27 cellular contexts compared by ENCODE assay signal in genomic region chr6:63649269-63649668, GRCh38. TPM values are rescaled to one million over a fixed set of nuclear protein-coding genes. Genes with fewer than 3 reads are reported as not detected.
DNase-seq lines count a peak whose midpoint lies in the region; ATAC-seq, FAIRE-seq and TF ChIP-seq lines count a peak whose summit lies in the region.
"Had no signal": no experiment of that assay in that cellular context is flagged by ENCODE, and none has a peak within 500 bp of the region (broad histone marks: within the 10 kb centered on the region; RNA-seq: fewer than 3 reads in every experiment).

No MANE protein-coding gene starts in this region.

- no peak overlapping the region for H3K9ac ChIP-seq in adipocyte (ENCODE audit: low read length)
- H3K9ac ChIP-seq: neural progenitor cell had no signal

- H3K27me3 ChIP-seq in adipocyte (replicated peaks; ENCODE audit: control insufficient read depth, insufficient read depth, low read length): no peaks in the 10 kb centered on the region
- no peaks in the 10 kb centered on the region for H3K27me3 ChIP-seq in neutrophil
- H3K27me3 ChIP-seq: neural progenitor cell, SJSA1, suprapubic skin, uterus had no signal

- peaks cover 39% of the 10 kb centered on the region for H3K4me1 Mint-ChIP-seq in activated CD4-positive, alpha-beta T cell treated with anti-CD3 and anti-CD28 coated beads, Interleukin-2, amount 10 ng/mL, durations not matched to agents 7 days and 5 days
- H3K4me1 Mint-ChIP-seq: neural progenitor cell had no signal

- H3K4me1 ChIP-seq in A549: peaks cover 22% of the 10 kb centered on the region
- H3K4me1 ChIP-seq in adipocyte (ENCODE audit: control insufficient read depth, insufficient read depth, low read length): peaks cover 24% of the 10 kb centered on the region
- H3K4me1 ChIP-seq in neutrophil (ENCODE audit: control insufficient read depth in 1 of 2, insufficient read depth in 1 of 2, low read depth in 1 of 2, low read length in 1 of 2): peaks cover 3 to 18% of the 10 kb centered on the region in 2 experiments

- FAIRE-seq in A549 (lab: Jason Lieb, UNC): no peak
- FAIRE-seq: small intestine had no signal

- POLR2A ChIA-PET in A549 (lab: Yijun Ruan, JAX): no interaction called here
- POLR2A ChIA-PET in activated CD4-positive, alpha-beta T cell treated with anti-CD3 and anti-CD28 coated beads, Interleukin-2, amount 10 ng/mL, durations not matched to agents 7 days and 5 days (lab: Charles Lee): no interaction called here

- intact Hi-C loops in posterior cingulate gyrus (cut with DNase I): no loop called here

- H3K27ac ChIP-seq in A549 (no peak overlapping the region), neutrophil (peak overlapping the region; percentile 16)
- H3K27ac ChIP-seq: neural progenitor cell, SJSA1, suprapubic skin, uterus had no signal

- CTCF ChIA-PET in A549 (lab: Yijun Ruan, JAX): no interaction called here
- CTCF ChIA-PET in activated CD4-positive, alpha-beta T cell treated with anti-CD3 and anti-CD28 coated beads, Interleukin-2, amount 10 ng/mL, durations not matched to agents 7 days and 5 days (lab: Charles Lee): interaction anchor here (1.0 kb wide), 1 partner anchor 14 kb away, joined by 3 read pairs; no protein-coding TSS in a partner anchor

- no peak overlapping the region for H3K4me3 ChIP-seq in A549
- H3K4me3 ChIP-seq in adipocyte (ENCODE audit: low read length): no peak overlapping the region
- H3K4me3 ChIP-seq in neutrophil (ENCODE audit: low read depth in 1 of 2, low read length in 1 of 2): no peak overlapping the region
- H3K4me3 ChIP-seq: GM23338, lung, neural progenitor cell, SJSA1, suprapubic skin, uterus had no signal

- H3K27ac Mint-ChIP-seq in activated CD4-positive, alpha-beta T cell treated with anti-CD3 and anti-CD28 coated beads, Interleukin-2, amount 10 ng/mL, durations not matched to agents 7 days and 5 days: no peak overlapping the region
- H3K27ac Mint-ChIP-seq: activated CD4-positive, alpha-beta T cell treated with anti-CD3 and anti-CD28 coated beads for 36 hours; activated naive CD4-positive, alpha-beta T cell treated with anti-CD3 and anti-CD28 coated beads for 36 hours; activated T-cell treated with anti-CD3 and anti-CD28 coated beads, Interleukin-2, amount 50 U/mL, for 72 hours; dendritic cell treated with granulocyte-macrophage colony-stimulating factor and Interleukin-4, amounts not matched to agents 40 ng/mL and 50 ng/mL, for 4 days; GM23338; neural progenitor cell had no signal

- H3K9me3 Mint-ChIP-seq in activated CD4-positive, alpha-beta T cell treated with anti-CD3 and anti-CD28 coated beads, Interleukin-2, amount 10 ng/mL, durations not matched to agents 7 days and 5 days: peaks cover 7% of the 10 kb centered on the region
- H3K9me3 Mint-ChIP-seq: dendritic cell treated with granulocyte-macrophage colony-stimulating factor and Interleukin-4, amounts not matched to agents 40 ng/mL and 50 ng/mL, for 4 days; GM23338 had no signal

- no peaks in the 10 kb centered on the region for H3K27me3 Mint-ChIP-seq in activated CD4-positive, alpha-beta T cell treated with anti-CD3 and anti-CD28 coated beads, Interleukin-2, amount 10 ng/mL, durations not matched to agents 7 days and 5 days
- H3K27me3 Mint-ChIP-seq: activated CD4-positive, alpha-beta T cell treated with anti-CD3 and anti-CD28 coated beads for 36 hours; dendritic cell treated with granulocyte-macrophage colony-stimulating factor and Interleukin-4, amounts not matched to agents 40 ng/mL and 50 ng/mL, for 4 days had no signal

- no peak for TF ChIP-seq EP300 in A549 (IDR thresholded peaks at IDR 0.05)

- TF ChIP-seq RAD21 in A549 (conservative IDR thresholded peaks at IDR 0.05 in 1 of 2, IDR thresholded peaks at IDR 0.05 in 1 of 2): no peak

- TF ChIP-seq CTCF in A549 (IDR thresholded peaks at IDR 0.05): no peak
- TF ChIP-seq CTCF in neutrophil (IDR thresholded peaks at IDR 0.05): no peak

- no peak for DNase-seq in A549 (ENCODE audit: low read depth in 1 of 2, low spot score in 1 of 2)
- DNase-seq in LHCN-M2 (ENCODE audit: low read depth): peak; percentile 49
- DNase-seq in adipocyte (ENCODE audit: low read depth): peak; percentile 49
- no peak for DNase-seq in NCI-H2107 (lab: John Stamatoyannopoulos, UW)
- DNase-seq in posterior cingulate gyrus: no peak
- DNase-seq in activated CD4-positive, alpha-beta T cell treated with anti-CD3 and anti-CD28 coated beads, Interleukin-2, amount 10 ng/mL, durations not matched to agents 7 days and 5 days: no peak
- DNase-seq: ACHN; activated CD4-positive, alpha-beta T cell treated with anti-CD3 and anti-CD28 coated beads for 36 hours; activated naive CD4-positive, alpha-beta T cell treated with anti-CD3 and anti-CD28 coated beads for 36 hours; activated T-cell treated with anti-CD3 and anti-CD28 coated beads, Interleukin-2, amount 50 U/mL, for 72 hours; DMS79 treated with DMSO at 0.1 percent for 48 hours; KG1; kidney glomerular epithelial cell; NCI-H1092; NCI-H187 treated with DMSO at 0.1 percent for 48 hours; NCI-H748 treated with DMSO at 0.1 percent for 48 hours; small intestine; stimulated activated CD4-positive, alpha-beta T cell treated with anti-CD3 and anti-CD28 coated beads, Interleukin-1b, Interleukin-23, amount 100 ng/mL, for 48 hours; uterus had no signal

- peaks cover 30% of the 10 kb centered on the region for H3K36me3 Mint-ChIP-seq in activated CD4-positive, alpha-beta T cell treated with anti-CD3 and anti-CD28 coated beads, Interleukin-2, amount 10 ng/mL, durations not matched to agents 7 days and 5 days (ENCODE audit: low read depth)

- TF ChIP-seq POLR2A in A549 (IDR thresholded peaks at IDR 0.05; ENCODE audit: low read length): no peak

- ATAC-seq in A549 (no peak), GM21423 (IDR thresholded peaks at IDR 0.05; ENCODE audit: unreplicated experiment) (no peak)
- ATAC-seq: activated CD4-positive, alpha-beta T cell treated with anti-CD3 and anti-CD28 coated beads for 36 hours; activated T-cell treated with anti-CD3 and anti-CD28 coated beads, Interleukin-2, amount 50 U/mL, for 72 hours; GM23338 had no signal

- H3K4me2 ChIP-seq in A549: peak overlapping the region; percentile 34
- H3K4me2 ChIP-seq: GM23338, neural progenitor cell had no signal

- H3K9me3 ChIP-seq in A549 (peaks cover 8% of the 10 kb centered on the region; the same call in 1 of the 3 replicates), adipocyte (ENCODE audit: control insufficient read depth, low read length) (no peaks in the 10 kb centered on the region), neutrophil (no peaks in the 10 kb centered on the region)
- H3K9me3 ChIP-seq: SJSA1, suprapubic skin, uterus had no signal

- H3K4me3 Mint-ChIP-seq in activated CD4-positive, alpha-beta T cell treated with anti-CD3 and anti-CD28 coated beads, Interleukin-2, amount 10 ng/mL, durations not matched to agents 7 days and 5 days: no peak overlapping the region
- H3K4me3 Mint-ChIP-seq: activated CD4-positive, alpha-beta T cell treated with anti-CD3 and anti-CD28 coated beads for 36 hours; activated naive CD4-positive, alpha-beta T cell treated with anti-CD3 and anti-CD28 coated beads for 36 hours; activated T-cell treated with anti-CD3 and anti-CD28 coated beads, Interleukin-2, amount 50 U/mL, for 72 hours; dendritic cell treated with granulocyte-macrophage colony-stimulating factor and Interleukin-4, amounts not matched to agents 40 ng/mL and 50 ng/mL, for 4 days; GM23338; neural progenitor cell had no signal

- H3K36me3 ChIP-seq in adipocyte (ENCODE audit: control insufficient read depth, insufficient read depth, low read length, severe bottlenecking) (peaks cover 3% of the 10 kb centered on the region), neutrophil (no peaks in the 10 kb centered on the region)
- H3K36me3 ChIP-seq: neural progenitor cell, suprapubic skin, uterus had no signal

- WGBS in A549 (ENCODE audit: missing lambda C conversion rate): 78% methylated on average over 2 of the region's 2 CpGs

TF ChIP-seq in A549, 52 proteins besides CTCF, POLR2A, EP300 and RAD21 (continues in another document):
- TF ChIP-seq ZSCAN20 (CRISPR knock-in tag; IDR thresholded peaks at IDR 0.05) (no peak), ESRRA (IDR thresholded peaks at IDR 0.05; ENCODE audit: borderline replicate concordance, low read length) (no peak), HOXA7 (CRISPR knock-in tag; IDR thresholded peaks at IDR 0.05) (no peak), HOXB13 (CRISPR knock-in tag; IDR thresholded peaks at IDR 0.05; ENCODE audit: low read depth) (no peak), REST (IDR thresholded peaks at IDR 0.05) (no peak), JUNB (IDR thresholded peaks at IDR 0.05) (no peak), HDAC2 (IDR thresholded peaks at IDR 0.05) (no peak)

RNA-seq across cellular contexts. Expression of gene PHF3, which starts 13.7 kb away (rescaled TPM):
- polyA plus RNA-seq in A549 (2011; rRNA removed): 19.5 and 28.4 TPM in 2 replicates
- 2.7 and 2.8 TPM in 2 replicates for polyA plus RNA-seq in A549 (2012; cell fraction: cytosol; rRNA removed)
- polyA plus RNA-seq in A549 (2012; cell fraction: nucleus; rRNA removed): 2.7 and 2.8 TPM in 2 replicates
- polyA plus RNA-seq in A549 (2017; fragmentation: RNase III; extraction: RNeasy Plus Mini Kit Qiagen cat#74134 plus additional on column Dnase treatment): 13.1 to 13.9 TPM (median 13.7 TPM) in 3 replicates
- polyA minus RNA-seq in A549 (2011; rRNA and poly(A)+ RNA removed): 18.1 and 18.2 TPM in 2 replicates
- total RNA-seq in LHCN-M2 (2014; rRNA removed): 26.6 and 31.7 TPM in 2 replicates
- 4.4 TPM for polyA plus RNA-seq in LHCN-M2 (2012)
- total RNA-seq in activated CD4-positive, alpha-beta T cell treated with anti-CD3 and anti-CD28 coated beads, Interleukin-2, amount 10 ng/mL, durations not matched to agents 7 days and 5 days: 10 to 100 TPM; 43.8 to 57.5 TPM

Comparison
In these comparisons a context has a peak if more than half of its experiments do, and no peak if none do; other contexts are left out.
1. DNase-seq: peak in LHCN-M2 (single experiment) and adipocyte (single experiment); none in A549 (0 of 2), NCI-H2107 (single experiment), posterior cingulate gyrus (0 of 10) and activated CD4-positive, alpha-beta T cell treated with anti-CD3 and anti-CD28 coated beads, Interleukin-2, amount 10 ng/mL, durations not matched to agents 7 days and 5 days (single experiment).